ENCODE assay signal across 19 cellular contexts in genomic region chr1:66985835-66986234, GRCh38.
"Had no signal": no experiment of that assay in that cellular context is flagged by ENCODE, and none has a peak within 500 bp of the region (broad histone marks: within the 10 kb centered on the region; RNA-seq: fewer than 3 reads in every experiment).

No MANE protein-coding gene starts in this region.

- H3K4me3 Mint-ChIP-seq: IgD-negative memory B cell had no signal

- H3K27me3 Mint-ChIP-seq: IgD-negative memory B cell had no signal

- H3K27ac ChIP-seq: HL-60, RWPE1 had no signal

- DNase-seq: KBM-7, MM.1S, NCI-H1092 treated with DMSO at 0.1 percent for 48 hours, NCI-H1417 treated with DMSO at 0.1 percent for 48 hours, NCI-H146, NCI-H1694 treated with DMSO at 0.1 percent for 48 hours, NCI-H1930, NCI-H2081, NCI-H2107, NCI-H2227 treated with DMSO at 0.1 percent for 48 hours, NCI-H82, PC-3, SHP77, T-helper 2 cell had no signal

- FAIRE-seq: HTR-8/SVneo had no signal

- H3K27ac Mint-ChIP-seq: IgD-negative memory B cell had no signal

- H3K9me3 Mint-ChIP-seq: IgD-negative memory B cell had no signal

- ATAC-seq: Panc1, PC-3 had no signal
